Comparison of ENCODE assay signal across 8 cellular contexts in genomic region chr17:49739662-49740271, GRCh38. TPM values are rescaled to one million over a fixed set of nuclear protein-coding genes. Genes with fewer than 3 reads are reported as not detected.
DNase-seq lines count a peak whose midpoint lies in the region; ATAC-seq and TF ChIP-seq lines count a peak whose summit lies in the region.

No MANE protein-coding gene starts in this region.

- DNase-seq in GM12864 (ENCODE audit: low read depth) (peak; percentile 55), OCI-M1 (lab: John Stamatoyannopoulos, UW) (peak; percentile 99), activated T-helper 1 cell treated with Interleukin-2 at 50 U/mL for 16 hours (ENCODE audit: low read depth) (peak; percentile 93), left cardiac atrium (peak; percentile 90), SW 1271 (lab: John Stamatoyannopoulos, UW) (no peak), HK-2 (ENCODE audit: unreplicated experiment) (no peak)
- peak; percentile 79 for DNase-seq in stimulated activated CD4-positive, alpha-beta T cell treated with anti-CD3 and anti-CD28 coated beads, Interleukin-2, amount 100 ng/mL, for 4 hours (ENCODE audit: low read depth)

- H3K4me3 ChIP-seq in GM12864 (ENCODE audit: low read depth, low read length), result no peak overlapping the region

- TF ChIP-seq CTCF in GM12864 (IDR thresholded peaks at IDR 0.05; ENCODE audit: low read depth, low read length, missing control alignments), result no peak

- intact Hi-C loops in left cardiac atrium (cut with DNase I), result no loop called here

- ATAC-seq in HG03521 (IDR thresholded peaks at IDR 0.05; ENCODE audit: unreplicated experiment) (peak; percentile 60), left cardiac atrium (peak; percentile 83 to 86)

RNA-seq across cellular contexts. Expression of gene FAM117A, which starts 24.2 kb away (rescaled TPM):
- total RNA-seq in left cardiac atrium, result 10 to 100 TPM in 1 of 2 donors, 1 to 10 TPM in 1; 5.3 to 13.9 TPM

RNA-seq across cellular contexts. Expression of gene SLC35B1, which starts 32.0 kb away (rescaled TPM):
- 10 to 100 TPM; 48.8 to 78.8 TPM for total RNA-seq in left cardiac atrium

RNA-seq across cellular contexts. Expression of gene KAT7, which starts 48.7 kb away (rescaled TPM):
- total RNA-seq in left cardiac atrium, result 10 to 100 TPM; 47.5 to 49.0 TPM

Comparison
In these comparisons a context has a peak if more than half of its experiments do, and no peak if none do; other contexts are left out.
1. DNase-seq: peak in GM12864 (single experiment), OCI-M1 (single experiment), activated T-helper 1 cell treated with Interleukin-2 at 50 U/mL for 16 hours (single experiment), left cardiac atrium (single experiment) and stimulated activated CD4-positive, alpha-beta T cell treated with anti-CD3 and anti-CD28 coated beads, Interleukin-2, amount 100 ng/mL, for 4 hours (single experiment); none in SW 1271 (0 of 2) and HK-2 (single experiment).